In the genomic region with DNA sequence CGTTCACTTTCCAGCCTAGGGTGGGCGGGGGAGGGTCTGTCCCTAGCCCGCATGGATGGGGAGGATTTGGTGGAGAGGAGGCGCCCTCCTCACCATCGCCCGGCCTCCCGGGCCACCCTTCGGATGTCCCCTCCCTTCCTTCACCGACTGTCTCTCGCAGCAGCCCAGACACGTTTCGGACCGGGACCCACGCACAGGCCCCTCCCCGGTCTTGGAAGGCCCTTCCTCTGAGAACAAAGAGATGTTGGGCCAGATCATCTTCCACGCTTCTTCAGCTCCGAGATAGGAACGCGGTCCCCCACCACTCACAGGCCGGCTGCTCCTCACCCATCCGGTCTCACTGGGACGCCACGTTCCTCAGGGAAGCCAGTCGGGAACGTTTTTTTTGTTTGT, we compare ENCODE assay signal across 8 cellular contexts. TPM values are rescaled to one million over a fixed set of nuclear protein-coding genes. Genes with fewer than 3 reads are reported as not detected.
A peak's percentile ranks its signal among the peaks of the same experiment; 100 is the strongest.
DNase-seq lines count a peak whose midpoint lies in the region; ATAC-seq, FAIRE-seq and TF ChIP-seq lines count a peak whose summit lies in the region.

No MANE protein-coding gene starts in this region.

- H3K36me3 ChIP-seq in brain microvascular endothelial cell (replicated peaks) = peaks cover 10% of the 10 kb centered on the region
- H3K36me3 ChIP-seq in kidney (ENCODE audit: control insufficient read depth in 1 of 2, insufficient read depth in 2 of 2, low read length in 2 of 2) = peaks cover 5 to 9% of the 10 kb centered on the region in 2 donors

- TF ChIP-seq CTCF in brain microvascular endothelial cell (IDR thresholded peaks at IDR 0.05; ENCODE audit: low read depth, low read length, missing control alignments) (no peak), kidney (IDR thresholded peaks at IDR 0.05; ENCODE audit: borderline replicate concordance, extremely low read depth, insufficient read depth) (no peak), GM10248 (IDR thresholded peaks at IDR 0.05; ENCODE audit: control extremely low read depth, extremely low read depth, low read depth, missing control alignments) (no peak)

- CTCF ChIA-PET in GM10248 (lab: Yijun Ruan, JAX) = interaction anchor here (12.2 to 25.1 kb wide), 2 partner anchors 24 to 100 kb away, joined by 263 to 615 read pairs; no protein-coding TSS in a partner anchor

- peak overlapping the region; percentile 62 to 96 (median 86) for H3K4me3 Mint-ChIP-seq in IgD-negative memory B cell
- peak overlapping the region; percentile 54 to 62 for H3K4me3 Mint-ChIP-seq in stimulated activated naive CD8-positive, alpha-beta T cell treated with anti-CD3 and anti-CD28 coated beads, Interleukin-15, amount 100 ng/mL, for 72 hours

- H3K27ac ChIP-seq in brain microvascular endothelial cell (no peak overlapping the region), kidney (ENCODE audit: low read depth in 2 of 2, low read length in 2 of 2) (peak overlapping the region; percentile 58 to 80)

- peaks cover 3% of the 10 kb centered on the region for H3K36me3 Mint-ChIP-seq in IgD-negative memory B cell

- no peak for ATAC-seq in stimulated activated naive CD8-positive, alpha-beta T cell treated with anti-CD3 and anti-CD28 coated beads, Interleukin-15, amount 100 ng/mL, for 72 hours
- ATAC-seq in HG03135 (IDR thresholded peaks at IDR 0.05; ENCODE audit: unreplicated experiment) = no peak
- ATAC-seq in HG02973 (IDR thresholded peaks at IDR 0.05; ENCODE audit: unreplicated experiment) = no peak
- no peak for ATAC-seq in GM18517 (IDR thresholded peaks at IDR 0.05; ENCODE audit: unreplicated experiment)

- H3K4me1 Mint-ChIP-seq in IgD-negative memory B cell = peaks cover 24 to 37% (median 31%) of the 10 kb centered on the region in 3 donors
- H3K4me1 Mint-ChIP-seq in stimulated activated naive CD8-positive, alpha-beta T cell treated with anti-CD3 and anti-CD28 coated beads, Interleukin-15, amount 100 ng/mL, for 72 hours = peaks cover 75% of the 10 kb centered on the region

- H3K9ac ChIP-seq in kidney (ENCODE audit: low read length in 2 of 2) = peak overlapping the region in 1 of 2 donors; percentile 98

- peaks cover 0 to 2% (median 0%) of the 10 kb centered on the region in 3 donors for H3K9me3 Mint-ChIP-seq in IgD-negative memory B cell
- no peaks in the 10 kb centered on the region for H3K9me3 Mint-ChIP-seq in stimulated activated naive CD8-positive, alpha-beta T cell treated with anti-CD3 and anti-CD28 coated beads, Interleukin-15, amount 100 ng/mL, for 72 hours

- H3K4me3 ChIP-seq in brain microvascular endothelial cell (ENCODE audit: low read depth, low read length) (peak overlapping the region; percentile 93), kidney (ENCODE audit: low read length in 2 of 2) (peak overlapping the region; percentile 93 to 99)

- peaks cover 15 to 43% of the 10 kb centered on the region in 2 donors for H3K4me1 ChIP-seq in kidney (ENCODE audit: control insufficient read depth in 1 of 2, insufficient read depth in 1 of 2, low read depth in 1 of 2, low read length in 2 of 2)

- no peaks in the 10 kb centered on the region for H3K27me3 Mint-ChIP-seq in IgD-negative memory B cell
- no peaks in the 10 kb centered on the region for H3K27me3 Mint-ChIP-seq in stimulated activated naive CD8-positive, alpha-beta T cell treated with anti-CD3 and anti-CD28 coated beads, Interleukin-15, amount 100 ng/mL, for 72 hours

- POLR2A ChIA-PET in GM10248 (lab: Yijun Ruan, JAX) = no interaction called here

- intact Hi-C loops in kidney (cut with DNase I) = no loop called here

- H3K27ac Mint-ChIP-seq in IgD-negative memory B cell = peak overlapping the region; percentile 98 to 99 (median 98)
- H3K27ac Mint-ChIP-seq in stimulated activated naive CD8-positive, alpha-beta T cell treated with anti-CD3 and anti-CD28 coated beads, Interleukin-15, amount 100 ng/mL, for 72 hours = peak overlapping the region in 1 of 2 donors; percentile 91

- in situ Hi-C loops in brain microvascular endothelial cell (cut with HindIII; ENCODE audit: low pct_ligation_motif_present, low sequenced_read_pairs) = no loop called here

- H3K27me3 ChIP-seq in brain microvascular endothelial cell (replicated peaks) = no peaks in the 10 kb centered on the region

- FAIRE-seq in kidney (lab: Jason Lieb, UNC) = no peak

- no peaks in the 10 kb centered on the region for H3K9me3 ChIP-seq in kidney (ENCODE audit: control insufficient read depth in 1 of 2, low read length in 2 of 2)

- DNase-seq in brain microvascular endothelial cell (no peak), kidney (peak; percentile 88), GM10248 (ENCODE audit: extremely low spot score) (no peak)
- DNase-seq in stimulated activated naive CD8-positive, alpha-beta T cell treated with anti-CD3 and anti-CD28 coated beads, Interleukin-15, amount 100 ng/mL, for 72 hours = no peak

RNA-seq across cellular contexts. Expression of gene DPM2, which starts 0.6 kb away (rescaled TPM):
- polyA plus RNA-seq in IgD-negative memory B cell (44.9 TPM), kidney (ENCODE audit: insufficient read depth, low read depth, low replicate concordance) (70.0 TPM)
- 42.8 TPM for total RNA-seq in kidney

RNA-seq across cellular contexts. Expression of gene PIP5KL1, which starts 7.7 kb away (rescaled TPM):
- polyA plus RNA-seq in IgD-negative memory B cell (1.1 TPM), kidney (ENCODE audit: insufficient read depth, low read depth, low replicate concordance) (4.3 TPM)
- total RNA-seq in kidney = 3.0 TPM

RNA-seq across cellular contexts. Expression of gene ST6GALNAC4, which starts 21.5 kb away (rescaled TPM):
- polyA plus RNA-seq in IgD-negative memory B cell (32.5 TPM), kidney (ENCODE audit: insufficient read depth, low read depth, low replicate concordance) (31.6 TPM)
- total RNA-seq in kidney = 31.4 TPM

RNA-seq across cellular contexts. Expression of gene ST6GALNAC6, which starts 38.9 kb away (rescaled TPM):
- polyA plus RNA-seq in IgD-negative memory B cell (38.9 TPM), kidney (ENCODE audit: insufficient read depth, low read depth, low replicate concordance) (75.0 TPM)
- 74.6 TPM for total RNA-seq in kidney

RNA-seq across cellular contexts. Expression of gene EEIG1, which starts 42.5 kb away (rescaled TPM):
- polyA plus RNA-seq in IgD-negative memory B cell (90.5 TPM), kidney (ENCODE audit: insufficient read depth, low read depth, low replicate concordance) (34.3 TPM)
- 75.9 TPM for total RNA-seq in kidney
